ENCODE assay signal across 17 cellular contexts in the genomic region with DNA sequence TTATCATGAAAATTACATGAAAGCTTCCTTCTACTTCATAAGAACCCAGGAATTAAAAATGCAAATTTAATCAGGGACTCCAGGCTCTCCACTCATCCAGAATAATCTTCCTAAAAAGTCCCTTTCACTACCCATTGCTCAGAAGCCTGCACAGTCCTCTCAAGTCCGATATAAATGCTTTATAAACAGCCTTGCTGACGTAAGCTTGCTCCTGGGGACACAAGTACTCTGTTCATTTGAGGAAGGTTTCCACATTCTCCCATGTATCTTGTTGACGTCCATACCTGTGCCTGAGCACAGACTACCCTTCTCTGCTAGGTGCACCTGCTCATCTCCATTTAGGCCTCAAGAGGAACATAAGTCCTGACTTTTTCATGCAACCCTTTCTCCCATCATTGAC. TPM values are rescaled to one million over a fixed set of nuclear protein-coding genes. Genes with fewer than 3 reads are reported as not detected.
"Had no signal": no experiment of that assay in that cellular context is flagged by ENCODE, and none has a peak within 500 bp of the region (broad histone marks: within the 10 kb centered on the region; RNA-seq: fewer than 3 reads in every experiment).

No MANE protein-coding gene starts in this region.

- H3K27ac ChIP-seq: adrenal gland, foreskin keratinocyte, pancreas, WERI-Rb-1 had no signal

- H3K4me1 ChIP-seq: adrenal gland, pancreas had no signal

- H3K9me3 ChIP-seq: adrenal gland, mucosa of descending colon, pancreas had no signal

- H3K4me3 ChIP-seq: adrenal gland, mucosa of descending colon, pancreas had no signal

- DNase-seq: activated CD4-positive, alpha-beta T cell treated with anti-CD3 and anti-CD28 coated beads for 36 hours; activated CD4-positive, alpha-beta T cell treated with anti-CD3 and anti-CD28 coated beads, Interleukin-2, amount 50 U/mL, for 48 hours; activated gamma-delta T cell treated with Interleukin-2 at 50 U/mL for 16 hours; adrenal gland; foreskin keratinocyte; kidney; mucosa of descending colon; naive B cell; pancreas; stimulated activated CD4-positive, alpha-beta T cell treated with anti-CD3 and anti-CD28 coated beads, Interleukin-1b, Interleukin-23, amount 100 ng/mL, for 48 hours; stimulated activated naive CD8-positive, alpha-beta T cell treated with anti-CD3 and anti-CD28 coated beads, Interleukin-15, Interleukin-2, amounts not matched to agents 100 U/mL and 50 U/mL, for 24 hours; T-helper 17 cell; trophoblast cell; WERI-Rb-1 had no signal

- H3K27me3 ChIP-seq: adrenal gland, foreskin keratinocyte, pancreas had no signal

- ATAC-seq: activated CD4-positive, alpha-beta T cell treated with anti-CD3 and anti-CD28 coated beads for 36 hours; activated naive CD4-positive, alpha-beta T cell treated with anti-CD3 and anti-CD28 coated beads, Interleukin-2, amount 50 U/mL, for 72 hours; foreskin keratinocyte; mucosa of descending colon; pancreas; stimulated activated naive CD8-positive, alpha-beta T cell treated with anti-CD3 and anti-CD28 coated beads, Interleukin-15, Interleukin-2, amounts not matched to agents 100 U/mL and 50 U/mL, for 24 hours; T-helper 17 cell had no signal

- H3K36me3 ChIP-seq: adrenal gland, pancreas, WERI-Rb-1 had no signal

RNA-seq across cellular contexts. Expression of gene SLC1A3, which starts 35.7 kb away (rescaled TPM):
- total RNA-seq: activated T-helper 1 cell treated with anti-CD3 and anti-CD28 coated beads, Interleukin-12 subunit alpha, Interleukin-12 subunit beta, Interleukin-2, Interleukin-4 antibody, amounts not matched to agents 30 ng/mL and 10 ng/mL and 1 ng/mL, durations not matched to agents 14 hours and 24 hours and 36 hours; dermis microvascular lymphatic vessel endothelial cell; T-helper 17 cell had no signal
